Comparison of ENCODE assay signal across 13 cellular contexts in the genomic region with DNA sequence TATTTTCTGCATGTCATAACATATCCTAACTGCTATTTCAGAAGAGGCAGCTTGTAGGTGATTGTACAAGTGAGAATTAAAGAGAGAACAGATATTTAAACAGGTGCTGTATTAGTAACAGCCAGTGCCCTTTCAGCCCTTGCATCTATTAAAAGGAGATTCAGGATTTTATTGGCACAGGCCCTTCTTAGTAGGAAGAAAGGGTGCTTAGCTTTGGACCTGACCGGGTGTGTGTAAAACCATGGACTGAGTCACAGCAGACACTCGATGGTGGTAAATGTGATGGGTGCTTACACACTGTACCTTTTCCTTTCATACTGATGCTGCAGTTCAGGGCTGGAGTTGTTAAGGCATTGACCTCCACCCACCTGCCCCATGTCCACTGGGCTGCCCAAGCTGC. TPM values are rescaled to one million over a fixed set of nuclear protein-coding genes. Genes with fewer than 3 reads are reported as not detected.
DNase-seq lines count a peak whose midpoint lies in the region; ATAC-seq and TF ChIP-seq lines count a peak whose summit lies in the region.
"Had no signal": no experiment of that assay in that cellular context is flagged by ENCODE, and none has a peak within 500 bp of the region (broad histone marks: within the 10 kb centered on the region; RNA-seq: fewer than 3 reads in every experiment).

No MANE protein-coding gene starts in this region.

- in situ Hi-C loops in GM23248 (cut with MboI) (no loop called here), brain microvascular endothelial cell (cut with HindIII; ENCODE audit: low pct_ligation_motif_present, low sequenced_read_pairs) (no loop called here)

- H2AFZ ChIP-seq in GM23248 (no peak overlapping the region), osteoblast (ENCODE audit: low read length) (no peak overlapping the region)

- H3K9ac ChIP-seq in GM23248 = no peak overlapping the region
- H3K9ac ChIP-seq: BLaER1 treated with 17β-estradiol and CSF1 and Interleukin-3, amounts not matched to agents 10 nM and 100 nM had no signal

- H3K36me3 ChIP-seq in GM23248 (ENCODE audit: low read depth) (no peaks in the 10 kb centered on the region), brain microvascular endothelial cell (replicated peaks) (no peaks in the 10 kb centered on the region), osteoblast (ENCODE audit: insufficient read depth, low read length) (no peaks in the 10 kb centered on the region)

- no peaks in the 10 kb centered on the region for H3K9me2 ChIP-seq in GM23248 (ENCODE audit: insufficient read depth)

- DNase-seq in GM23248 (peak; percentile 13), NCI-H2171 treated with DMSO at 0.1 percent for 48 hours (lab: John Stamatoyannopoulos, UW) (peak; percentile 65), brain microvascular endothelial cell (no peak), osteoblast (ENCODE audit: insufficient read length, low spot score, missing footprints) (no peak), coronary artery (ENCODE audit: low spot score) (no peak)
- DNase-seq: activated T-cell treated with anti-CD3 and anti-CD28 coated beads, Interleukin-2, amount 50 U/mL, for 48 hours; endodermal cell; naive B cell had no signal

- H3K4me1 ChIP-seq in GM23248 (ENCODE audit: insufficient read depth) (peaks cover 34% of the 10 kb centered on the region), osteoblast (ENCODE audit: insufficient read depth, low read length) (peaks cover 20% of the 10 kb centered on the region)

- H3K9me3 ChIP-seq in GM23248 (ENCODE audit: low read depth) = no peaks in the 10 kb centered on the region
- H3K9me3 ChIP-seq in osteoblast (ENCODE audit: low read depth, low read length) = no peaks in the 10 kb centered on the region

- H4K20me1 ChIP-seq in GM23248 (ENCODE audit: insufficient read depth) (no peaks in the 10 kb centered on the region), osteoblast (ENCODE audit: insufficient read depth, low read length) (no peaks in the 10 kb centered on the region)
- H4K20me1 ChIP-seq: BLaER1 treated with 17β-estradiol and CSF1 and Interleukin-3, amounts not matched to agents 10 nM and 100 nM had no signal

- H3K79me2 ChIP-seq in GM23248 (ENCODE audit: insufficient read depth) = no peaks in the 10 kb centered on the region
- no peaks in the 10 kb centered on the region for H3K79me2 ChIP-seq in osteoblast (ENCODE audit: insufficient read depth, low read length)

- 54 to 57% methylated on average over 2 of the region's 2 CpGs for WGBS in GM23248 (ENCODE audit: low coverage in 1 of 2, low lambda C conversion rate in 2 of 2, missing lambda C conversion rate in 2 of 2), 2 experiments

- H3K4me2 ChIP-seq in GM23248 (ENCODE audit: unreplicated experiment) (no peak overlapping the region), osteoblast (ENCODE audit: insufficient read depth, low read length) (no peak overlapping the region)

- H3K27me3 ChIP-seq in GM23248 (replicated peaks; ENCODE audit: insufficient read depth) (no peaks in the 10 kb centered on the region), brain microvascular endothelial cell (replicated peaks) (no peaks in the 10 kb centered on the region), osteoblast (ENCODE audit: insufficient read depth, low read length) (no peaks in the 10 kb centered on the region)
- H3K27me3 ChIP-seq: BLaER1 treated with 17β-estradiol and CSF1 and Interleukin-3, amounts not matched to agents 10 nM and 100 nM had no signal

- H3K27ac ChIP-seq in GM23248 (no peak overlapping the region), brain microvascular endothelial cell (peak overlapping the region; percentile 96), osteoblast (ENCODE audit: low read depth, low read length) (peak overlapping the region; percentile 32), coronary artery (peak overlapping the region in 1 of 2 donors; percentile 62)

- ATAC-seq in HG03175 (IDR thresholded peaks at IDR 0.05; ENCODE audit: unreplicated experiment) (no peak), GM21825 (IDR thresholded peaks at IDR 0.05; ENCODE audit: unreplicated experiment) (no peak), GM21576 (IDR thresholded peaks at IDR 0.05; ENCODE audit: unreplicated experiment) (no peak)
- ATAC-seq: sciatic nerve had no signal

- H3K4me3 ChIP-seq in GM23248 = no peak overlapping the region
- H3K4me3 ChIP-seq in brain microvascular endothelial cell (ENCODE audit: low read depth, low read length) = no peak overlapping the region
- H3K4me3 ChIP-seq in osteoblast (ENCODE audit: insufficient read depth, low read length) = no peak overlapping the region
- H3K4me3 ChIP-seq in coronary artery = no peak overlapping the region
- H3K4me3 ChIP-seq: BLaER1 treated with 17β-estradiol and CSF1 and Interleukin-3, amounts not matched to agents 10 nM and 100 nM had no signal

- TF ChIP-seq CTCF in brain microvascular endothelial cell (IDR thresholded peaks at IDR 0.05; ENCODE audit: low read depth, low read length, missing control alignments) = no peak
- TF ChIP-seq CTCF in osteoblast (IDR thresholded peaks at IDR 0.05; ENCODE audit: extremely low read depth, low read depth, low read length) = no peak
- no peak for TF ChIP-seq CTCF in coronary artery (IDR thresholded peaks at IDR 0.05)

- H3F3A ChIP-seq in GM23248 (ENCODE audit: insufficient read depth) = peaks cover 33% of the 10 kb centered on the region

RNA-seq across cellular contexts. Expression of gene CD101, which starts 12.7 kb away (rescaled TPM):
- not detected in 2 replicates for total RNA-seq in GM23248 (2014; rRNA removed; shearing (Covaris generic))
- polyA plus RNA-seq in GM23248 (2016; fragmentation: Nextera tagmentation; extraction: Ambion mirVana) = not detected in 2 replicates
- under 0.01 TPM in 2 replicates for total RNA-seq in osteoblast

Comparison
In these comparisons a context has a peak if more than half of its experiments do, and no peak if none do; other contexts are left out.
1. DNase-seq: peak in GM23248 (single experiment) and NCI-H2171 treated with DMSO at 0.1 percent for 48 hours (single experiment); none in brain microvascular endothelial cell (single experiment), osteoblast (single experiment) and coronary artery (single experiment).